ENCODE assay signal across 23 cellular contexts in the genomic region with DNA sequence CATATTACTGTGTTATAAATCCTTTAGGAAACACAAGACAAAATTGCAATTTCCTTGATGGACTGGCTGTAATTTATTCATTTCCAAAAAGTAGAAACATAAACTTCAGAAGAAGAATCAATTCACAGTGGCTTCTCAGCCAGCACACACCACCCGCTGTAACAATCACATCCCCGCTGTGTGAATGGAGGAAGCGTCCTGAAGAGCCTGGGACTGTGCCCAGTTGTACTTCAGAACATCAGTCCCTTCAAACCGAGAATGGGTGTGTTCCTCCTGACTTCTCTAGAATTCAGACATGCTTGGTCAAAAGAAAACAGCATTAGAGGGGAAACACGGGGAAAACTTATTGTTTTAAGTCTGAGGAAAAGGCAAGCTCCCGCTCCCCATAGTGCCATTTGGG. TPM values are rescaled to one million over a fixed set of nuclear protein-coding genes. Genes with fewer than 3 reads are reported as not detected.
DNase-seq lines count a peak whose midpoint lies in the region; ATAC-seq, FAIRE-seq and TF ChIP-seq lines count a peak whose summit lies in the region.
"Had no signal": no experiment of that assay in that cellular context is flagged by ENCODE, and none has a peak within 500 bp of the region (broad histone marks: within the 10 kb centered on the region; RNA-seq: fewer than 3 reads in every experiment).

No MANE protein-coding gene starts in this region.

- DNase-seq in A673 (ENCODE audit: low spot score) (peak; percentile 91), GM12878 (ENCODE audit: low read depth, low spot score) (no peak), NCI-H69 (lab: John Stamatoyannopoulos, UW) (no peak), NCI-H1105 (lab: John Stamatoyannopoulos, UW) (no peak)
- DNase-seq: activated CD8-positive, alpha-beta memory T cell treated with anti-CD3 and anti-CD28 coated beads, Interleukin-2, amount 50 U/mL, for 48 hours; foreskin melanocyte; H9; kidney; mammary epithelial cell; NCI-H1436 treated with DMSO at 0.1 percent for 48 hours; NCI-H2171 treated with DMSO at 0.1 percent for 48 hours; OCI-M1; SIG-M5 had no signal

- H3F3A ChIP-seq in OCI-LY1 (ENCODE audit: insufficient read depth, low read length): no peaks in the 10 kb centered on the region

- no peak for TF ChIP-seq EP300 in GM12878 (IDR thresholded peaks at IDR 0.05; ENCODE audit: borderline replicate concordance in 1 of 2, control insufficient read depth in 1 of 2, low read depth in 2 of 2, low read length in 2 of 2)

- H3K4me2 ChIP-seq in BLaER1 treated with 17β-estradiol and CSF1 and Interleukin-3, amounts not matched to agents 10 nM and 100 nM: peak overlapping the region in 10 of 11 experiments; percentile 15 to 70 (median 35); a peak in 15 of 22 replicates
- H3K4me2 ChIP-seq in OCI-LY1 (ENCODE audit: low read length): no peak overlapping the region
- no peak overlapping the region for H3K4me2 ChIP-seq in GM12878 (ENCODE audit: control insufficient read depth, insufficient read depth)

- H3K36me3 ChIP-seq in A673 (ENCODE audit: insufficient read depth, low read length, poor library complexity, severe bottlenecking): no peaks in the 10 kb centered on the region
- peaks cover 0 to 54% (median 31%) of the 10 kb centered on the region in 11 experiments; a peak in 14 of 22 replicates for H3K36me3 ChIP-seq in BLaER1 treated with 17β-estradiol and CSF1 and Interleukin-3, amounts not matched to agents 10 nM and 100 nM
- no peaks in the 10 kb centered on the region for H3K36me3 ChIP-seq in OCI-LY1 (ENCODE audit: insufficient read depth, low read length)
- H3K36me3 ChIP-seq in GM12878 (ENCODE audit: control insufficient read depth in 2 of 2, insufficient read depth in 2 of 2, low read length in 1 of 2): peaks cover 13 to 17% of the 10 kb centered on the region in 2 experiments
- H3K36me3 ChIP-seq: right atrium auricular region, thoracic aorta had no signal

- H3K27ac ChIP-seq in A673 (ENCODE audit: low read depth, low read length, poor library complexity, severe bottlenecking) (no peak overlapping the region), OCI-LY1 (ENCODE audit: low read depth, low read length, poor library complexity, severe bottlenecking) (peak overlapping the region; percentile 5), GM12878 (ENCODE audit: control insufficient read depth, insufficient read depth) (peak overlapping the region; percentile 45)
- H3K27ac ChIP-seq in BLaER1 treated with 17β-estradiol and CSF1 and Interleukin-3, amounts not matched to agents 10 nM and 100 nM: peak overlapping the region in 6 of 11 experiments; percentile 5 to 51 (median 16); a peak in 7 of 22 replicates
- H3K27ac ChIP-seq: coronary artery, right atrium auricular region, thoracic aorta had no signal

- TF ChIP-seq CTCF in A673 (conservative IDR thresholded peaks at IDR 0.05; ENCODE audit: low read depth, low read length) (no peak), OCI-LY1 (IDR thresholded peaks at IDR 0.05; ENCODE audit: low read length) (no peak), GM12878 (IDR thresholded peaks at IDR 0.05 in 2 of 3, conservative IDR thresholded peaks at IDR 0.05 in 1 of 3; ENCODE audit: control insufficient read depth in 2 of 3, extremely low read depth in 1 of 3, insufficient read depth in 1 of 3, low read depth in 3 of 3, low read length in 3 of 3) (no peak)

- H4K20me1 ChIP-seq in BLaER1 treated with 17β-estradiol and CSF1 and Interleukin-3, amounts not matched to agents 10 nM and 100 nM: no peaks in the 10 kb centered on the region
- H4K20me1 ChIP-seq in OCI-LY1 (ENCODE audit: insufficient read depth, low read length) (no peaks in the 10 kb centered on the region), GM12878 (ENCODE audit: control insufficient read depth, insufficient read depth) (no peaks in the 10 kb centered on the region)

- intact Hi-C loops in A673 (cut with micrococcal nuclease; ENCODE audit: unreplicated experiment) (loop anchor here (1.0 to 5.0 kb wide), 2 partner anchors 39 to 69 kb away; partner anchors contain the start of gene SLAMF1), GM12878 (cut with micrococcal nuclease; ENCODE audit: unreplicated experiment) (loop anchor here (5.0 kb wide), 2 partner anchors 266 to 416 kb away; partner anchors contain the start of genes CASQ1, COPA and NCSTN)

- no peak for FAIRE-seq in GM12878 (lab: Jason Lieb, UNC)
- FAIRE-seq: kidney had no signal

- POLR2A ChIA-PET in A673 (lab: Charles Lee; ENCODE audit: low non-redundant PET): no interaction called here
- POLR2A ChIA-PET in GM12878 (lab: Charles Lee): interaction anchor here (0.9 to 5.3 kb wide), 6 partner anchors 12 to 179 kb away, joined by 3 to 45 read pairs (median 10); partner anchors contain the start of gene CD84

- 0 out of 2 replicates have a peak, but pooled peaks have one; percentile 45 for TF ChIP-seq POLR2A in GM12878 (IDR thresholded peaks at IDR 0.05; ENCODE audit: low read depth, low read length)

- no peak for TF ChIP-seq RAD21 in GM12878 (IDR thresholded peaks at IDR 0.05; ENCODE audit: insufficient read depth, low read depth, low read length)

- peak overlapping the region in 5 of 11 experiments; percentile 6 to 47 (median 17); a peak in 5 of 22 replicates for H3K9ac ChIP-seq in BLaER1 treated with 17β-estradiol and CSF1 and Interleukin-3, amounts not matched to agents 10 nM and 100 nM
- peak overlapping the region; percentile 17; the same call in 1 of the 2 replicates for H3K9ac ChIP-seq in OCI-LY1 (ENCODE audit: low read length)
- H3K9ac ChIP-seq in GM12878 (ENCODE audit: control insufficient read depth, insufficient read depth, low read length): no peak overlapping the region

- no peak overlapping the region for H2AFZ ChIP-seq in OCI-LY1 (ENCODE audit: low read length)
- no peak overlapping the region for H2AFZ ChIP-seq in GM12878 (ENCODE audit: control insufficient read depth, low read depth, low read length)

- in situ Hi-C loops in GM12878 (cut with MboI): loop anchor here (5.0 kb wide), 2 partner anchors 61 to 181 kb away; no protein-coding TSS in a partner anchor

- H3K9me3 ChIP-seq in A673 (ENCODE audit: low read depth, low read length, poor library complexity, severe bottlenecking) (no peaks in the 10 kb centered on the region), OCI-LY1 (ENCODE audit: low read length) (no peaks in the 10 kb centered on the region), GM12878 (replicated peaks; ENCODE audit: control insufficient read depth, insufficient read depth, low read length) (peaks cover 6% of the 10 kb centered on the region)
- H3K9me3 ChIP-seq in BLaER1 treated with 17β-estradiol and CSF1 and Interleukin-3, amounts not matched to agents 10 nM and 100 nM (replicated peaks in 1 of 11): peaks cover 16 to 26% (median 24%) of the 10 kb centered on the region in 11 experiments; a peak in 20 of 22 replicates
- H3K9me3 ChIP-seq: thoracic aorta had no signal

- H3K27me3 ChIP-seq in A673 (replicated peaks; ENCODE audit: insufficient read depth, low read depth, low read length, poor library complexity): no peaks in the 10 kb centered on the region
- no peaks in the 10 kb centered on the region for H3K27me3 ChIP-seq in BLaER1 treated with 17β-estradiol and CSF1 and Interleukin-3, amounts not matched to agents 10 nM and 100 nM
- H3K27me3 ChIP-seq in OCI-LY1 (ENCODE audit: insufficient read depth, low read length): no peaks in the 10 kb centered on the region
- H3K27me3 ChIP-seq in GM12878 (replicated peaks in 1 of 2; ENCODE audit: control insufficient read depth in 2 of 2, insufficient read depth in 2 of 2, low read length in 1 of 2): no peaks in the 10 kb centered on the region
- H3K27me3 ChIP-seq: right atrium auricular region had no signal

- BruUV-seq in A673 (replicated peaks; lab: Mats Ljungman, UMichigan) (no TSS peak), GM12878 (replicated peaks; lab: Mats Ljungman, UMichigan) (no TSS peak)

- H3K9me2 ChIP-seq in OCI-LY1 (ENCODE audit: low read depth, low read length): no peaks in the 10 kb centered on the region

- H3K4me1 ChIP-seq in A673 (ENCODE audit: insufficient read depth, low read length, poor library complexity, severe bottlenecking) (peaks cover 15% of the 10 kb centered on the region), OCI-LY1 (ENCODE audit: insufficient read depth, low read length, severe bottlenecking) (peaks cover 46% of the 10 kb centered on the region), GM12878 (ENCODE audit: control insufficient read depth, insufficient read depth, low read length) (peaks cover 30% of the 10 kb centered on the region)
- H3K4me1 ChIP-seq in BLaER1 treated with 17β-estradiol and CSF1 and Interleukin-3, amounts not matched to agents 10 nM and 100 nM: peaks cover 52 to 80% (median 61%) of the 10 kb centered on the region in 10 experiments
- H3K4me1 ChIP-seq: right atrium auricular region had no signal

- CTCF ChIA-PET in A673 (lab: Charles Lee) (interaction anchor here (1.8 to 2.6 kb wide), 2 partner anchors 11 to 179 kb away, joined by 6 read pairs; no protein-coding TSS in a partner anchor), GM12878 (lab: Yijun Ruan, JAX) (interaction anchor here (0.6 to 9.9 kb wide), 16 partner anchors 10 to 266 kb away, joined by 3 to 355 read pairs (median 4); partner anchors contain the start of genes CD84 and SLAMF6)

- H3K79me2 ChIP-seq in OCI-LY1 (ENCODE audit: insufficient read depth, low read length) (no peaks in the 10 kb centered on the region), GM12878 (ENCODE audit: control insufficient read depth, insufficient read depth, low read length) (no peaks in the 10 kb centered on the region)

- RAD21 ChIA-PET in GM12878 (lab: Charles Lee; ENCODE audit: unreplicated experiment): interaction anchor here (0.9 to 8.3 kb wide), 8 partner anchors 14 to 316 kb away, joined by 3 to 257 read pairs (median 14); partner anchors contain the start of gene CD84

- SMC1A ChIA-PET in GM12878 (lab: Charles Lee; ENCODE audit: uncharacterized antibody, unreplicated experiment): interaction anchor here (0.9 to 7.1 kb wide), 17 partner anchors 11 to 254 kb away, joined by 3 to 395 read pairs (median 7); partner anchors contain the start of gene SLAMF6

- peak; percentile 9; the same call in 2 of the 3 replicates for ATAC-seq in GM12878
- no peak for ATAC-seq in HG02885 (IDR thresholded peaks at IDR 0.05; ENCODE audit: poor library complexity, unreplicated experiment)

- WGBS in GM12878 (ENCODE audit: insufficient coverage, insufficient replicate concordance, low lambda C conversion rate, missing lambda C conversion rate): 43% methylated on average over 6 of the region's 6 CpGs

- H3K4me3 ChIP-seq in A673 (ENCODE audit: low read depth, low read length, poor library complexity, severe bottlenecking): no peak overlapping the region
- no peak overlapping the region for H3K4me3 ChIP-seq in BLaER1 treated with 17β-estradiol and CSF1 and Interleukin-3, amounts not matched to agents 10 nM and 100 nM
- no peak overlapping the region for H3K4me3 ChIP-seq in OCI-LY1 (ENCODE audit: low read depth, low read length, poor library complexity, severe bottlenecking)
- H3K4me3 ChIP-seq in GM12878: no peak overlapping the region
- H3K4me3 ChIP-seq: coronary artery, right atrium auricular region, thoracic aorta had no signal

RNA-seq across cellular contexts. Expression of gene CD84, which starts 28.8 kb away (rescaled TPM):
- total RNA-seq in A673 (2021) (not detected in 2 replicates), GM12878 (2014; rRNA removed) (12.3 and 15.2 TPM in 2 replicates), GM12878 (2014; rRNA removed; fragmentation: Illumina TruSeq; extraction: Trizol) (13.8 and 14.5 TPM in 2 replicates), GM12878 (2021) (10.4 and 14.2 TPM in 2 replicates)
- total RNA-seq in GM12878 (2013; cell fraction: nucleolus; rRNA removed): 245 and 258 TPM in 2 replicates
- 12.7 TPM for polyA plus RNA-seq in GM12878 (2011; ENCODE audit: low read depth)
- polyA plus RNA-seq in GM12878 (2011; rRNA removed) (18.1 and 20.8 TPM in 2 replicates), GM12878 (2014; fragmentation: Illumina TruSeq; extraction: Trizol) (20.3 and 26.6 TPM in 2 replicates), GM12878 (2014; fragmentation: Nextera tagmentation; extraction: Ambion mirVana) (1 to 10 TPM; 3.4 to 6.8 TPM), GM12878 (2014; rRNA removed) (9.3 and 11.2 TPM in 2 replicates), GM12878 (2016; fragmentation: Nextera tagmentation; extraction: Ambion mirVana) (1 to 10 TPM; 7.5 to 7.9 TPM)
- 7.7 and 7.8 TPM in 2 replicates for polyA plus RNA-seq in GM12878 (2011; cell fraction: cytosol; rRNA removed)
- 20.4 and 23.3 TPM in 2 replicates for polyA plus RNA-seq in GM12878 (2011; cell fraction: nucleus; rRNA removed)
- polyA plus RNA-seq in GM12878 (2012): 9.2 and 10.5 TPM in 2 replicates
- polyA minus RNA-seq in GM12878 (2011; rRNA and poly(A)+ RNA removed): 21.3 and 24.2 TPM in 2 replicates
- polyA minus RNA-seq in GM12878 (2011; cell fraction: cytosol; rRNA and poly(A)+ RNA removed): 2.3 and 2.4 TPM in 2 replicates
- 16.3 and 17.8 TPM in 2 replicates for polyA minus RNA-seq in GM12878 (2011; cell fraction: nucleus; rRNA and poly(A)+ RNA removed)
- total RNA-seq: G401, H9, M059J, mammary epithelial cell, myocyte had no signal
- polyA plus RNA-seq: mammary epithelial cell had no signal

RNA-seq across cellular contexts. Expression of gene SLAMF1, which starts 38.8 kb away (rescaled TPM):
- total RNA-seq in A673 (2021) (1.1 and 2.2 TPM in 2 replicates), GM12878 (2014; rRNA removed) (121 and 136 TPM in 2 replicates), GM12878 (2014; rRNA removed; fragmentation: Illumina TruSeq; extraction: Trizol) (134 and 145 TPM in 2 replicates), GM12878 (2021) (125 and 140 TPM in 2 replicates)
- 1,111 and 1,167 TPM in 2 replicates for total RNA-seq in GM12878 (2013; cell fraction: nucleolus; rRNA removed)
- polyA plus RNA-seq in GM12878 (2011; ENCODE audit: low read depth): 41.2 TPM
- polyA plus RNA-seq in GM12878 (2011; rRNA removed) (260 and 289 TPM in 2 replicates), GM12878 (2014; fragmentation: Illumina TruSeq; extraction: Trizol) (134 and 155 TPM in 2 replicates), GM12878 (2014; fragmentation: Nextera tagmentation; extraction: Ambion mirVana) (100 to 1,000 TPM; 128 to 145 TPM), GM12878 (2014; rRNA removed) (154 and 204 TPM in 2 replicates), GM12878 (2016; fragmentation: Nextera tagmentation; extraction: Ambion mirVana) (10 to 100 TPM; 87.3 to 89.7 TPM)
- 194 and 205 TPM in 2 replicates for polyA plus RNA-seq in GM12878 (2011; cell fraction: cytosol; rRNA removed)
- 385 and 567 TPM in 2 replicates for polyA plus RNA-seq in GM12878 (2011; cell fraction: nucleus; rRNA removed)
- polyA plus RNA-seq in GM12878 (2012): 73.7 and 121 TPM in 2 replicates
- 378 and 409 TPM in 2 replicates for polyA minus RNA-seq in GM12878 (2011; rRNA and poly(A)+ RNA removed)
- 105 and 108 TPM in 2 replicates for polyA minus RNA-seq in GM12878 (2011; cell fraction: cytosol; rRNA and poly(A)+ RNA removed)
- 309 and 389 TPM in 2 replicates for polyA minus RNA-seq in GM12878 (2011; cell fraction: nucleus; rRNA and poly(A)+ RNA removed)
- total RNA-seq: G401, H9, M059J, mammary epithelial cell, myocyte, osteoblast had no signal
- polyA plus RNA-seq: mammary epithelial cell had no signal

Comparison
In these comparisons a context has a peak if more than half of its experiments do, and no peak if none do; other contexts are left out.
1. H3K4me2 ChIP-seq: peak in BLaER1 treated with 17β-estradiol and CSF1 and Interleukin-3, amounts not matched to agents 10 nM and 100 nM (10 of 11); none in OCI-LY1 (single experiment) and GM12878 (single experiment).
2. RNA of gene CD84, which starts 28.8 kb away (total RNA-seq): 10.4 to 258 TPM in GM12878; not detected in A673; every median in the first group is over 10 times any median in the second.
3. RNA of gene SLAMF1, which starts 38.8 kb away (total RNA-seq): 121 to 1,167 TPM in GM12878; 1.1 to 2.2 TPM in A673; every median in the first group is over 10 times any median in the second.